8 cellular contexts compared by ENCODE assay signal in genomic region chr17:28743243-28744103, GRCh38. TPM values are rescaled to one million over a fixed set of nuclear protein-coding genes. Genes with fewer than 3 reads are reported as not detected.
DNase-seq lines count a peak whose midpoint lies in the region; ATAC-seq and TF ChIP-seq lines count a peak whose summit lies in the region.

A gene with protein sequence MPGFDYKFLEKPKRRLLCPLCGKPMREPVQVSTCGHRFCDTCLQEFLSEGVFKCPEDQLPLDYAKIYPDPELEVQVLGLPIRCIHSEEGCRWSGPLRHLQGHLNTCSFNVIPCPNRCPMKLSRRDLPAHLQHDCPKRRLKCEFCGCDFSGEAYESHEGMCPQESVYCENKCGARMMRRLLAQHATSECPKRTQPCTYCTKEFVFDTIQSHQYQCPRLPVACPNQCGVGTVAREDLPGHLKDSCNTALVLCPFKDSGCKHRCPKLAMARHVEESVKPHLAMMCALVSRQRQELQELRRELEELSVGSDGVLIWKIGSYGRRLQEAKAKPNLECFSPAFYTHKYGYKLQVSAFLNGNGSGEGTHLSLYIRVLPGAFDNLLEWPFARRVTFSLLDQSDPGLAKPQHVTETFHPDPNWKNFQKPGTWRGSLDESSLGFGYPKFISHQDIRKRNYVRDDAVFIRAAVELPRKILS (plus strand): TSS chr17:28744011. CDS start chr17:28744113, 102 bp downstream.

- no peak for TF ChIP-seq EP300 in stomach (IDR thresholded peaks at IDR 0.05)

- H3K27ac Mint-ChIP-seq in activated T-helper 2 cell treated with anti-CD3 and anti-CD28 coated beads, Interferon-gamma antibody, Interleukin-2, Interleukin-4, amounts not matched to agents 10 μg/mL and 5 μg/mL and 100 μg/mL, durations not matched to agents 14 hours and 24 hours and 36 hours = peak within 1 kb of the TSS; percentile 81
- peak within 1 kb of the TSS; percentile 78 to 95 (median 92) for H3K27ac Mint-ChIP-seq in naive thymus-derived CD4-positive, alpha-beta T cell

- POLR2A ChIA-PET in naive thymus-derived CD4-positive, alpha-beta T cell (lab: Charles Lee) = interaction anchor here (0.7 to 16.9 kb wide), 8 partner anchors 10 to 206 kb away, joined by 3 to 269 read pairs (median 5); partner anchors contain the start of genes NEK8, RPL23A and TLCD1

- TF ChIP-seq CTCF in fibroblast of mammary gland (conservative IDR thresholded peaks at IDR 0.05; ENCODE audit: control insufficient read depth, insufficient read depth, low read depth, low read length) = no peak
- peak in 1 of 7 experiments; percentile 51 for TF ChIP-seq CTCF in stomach (IDR thresholded peaks at IDR 0.05)

- no peaks in the 10 kb centered on the region for H3K27me3 ChIP-seq in naive thymus-derived CD4-positive, alpha-beta T cell (ENCODE audit: control insufficient read depth in 2 of 2, insufficient read depth in 2 of 2, low read length in 2 of 2)
- H3K27me3 ChIP-seq in stomach = peaks cover 0 to 5% (median 0%) of the 10 kb centered on the region in 3 donors

- H3K4me3 ChIP-seq in fibroblast of mammary gland (ENCODE audit: control insufficient read depth, low read depth, low read length) = peak within 1 kb of the TSS; percentile 85
- peak within 1 kb of the TSS; percentile 82 for H3K4me3 ChIP-seq in naive thymus-derived CD4-positive, alpha-beta T cell (ENCODE audit: low read length)
- peak within 1 kb of the TSS; percentile 61 to 89 (median 80) for H3K4me3 ChIP-seq in stomach

- H3K9me3 ChIP-seq in naive thymus-derived CD4-positive, alpha-beta T cell (ENCODE audit: control insufficient read depth in 2 of 3, low read length in 3 of 3) = no peaks in the 10 kb centered on the region
- H3K9me3 ChIP-seq in stomach = no peaks in the 10 kb centered on the region

- peaks cover 11 to 28% of the 10 kb centered on the region in 2 donors for H3K4me1 ChIP-seq in naive thymus-derived CD4-positive, alpha-beta T cell (ENCODE audit: control insufficient read depth in 2 of 2, insufficient read depth in 2 of 2, low read length in 2 of 2)
- H3K4me1 ChIP-seq in stomach = peaks cover 47 to 72% (median 66%) of the 10 kb centered on the region in 4 donors

- CTCF ChIA-PET in naive thymus-derived CD4-positive, alpha-beta T cell (lab: Charles Lee) = interaction anchor here (1.2 to 14.7 kb wide), 4 partner anchors 9 to 210 kb away, joined by 4 to 331 read pairs (median 8); partner anchors contain the start of genes NEK8, RPL23A and TLCD1

- H3K36me3 Mint-ChIP-seq in activated T-helper 2 cell treated with anti-CD3 and anti-CD28 coated beads, Interferon-gamma antibody, Interleukin-2, Interleukin-4, amounts not matched to agents 10 μg/mL and 5 μg/mL and 100 μg/mL, durations not matched to agents 14 hours and 24 hours and 36 hours (ENCODE audit: low read depth) = peaks cover 53% of the 10 kb centered on the region
- peaks cover 0 to 16% (median 0%) of the 10 kb centered on the region in 5 donors for H3K36me3 Mint-ChIP-seq in naive thymus-derived CD4-positive, alpha-beta T cell

- TF ChIP-seq POLR2A in stomach (IDR thresholded peaks at IDR 0.05) = no peak

- intact Hi-C loops in activated T-helper 2 cell treated with anti-CD3 and anti-CD28 coated beads, Interferon-gamma antibody, Interleukin-2, Interleukin-4, amounts not matched to agents 10 μg/mL and 5 μg/mL and 100 μg/mL, durations not matched to agents 14 hours and 24 hours and 36 hours (cut with micrococcal nuclease) = loop anchor here (1.0 kb wide), 1 partner anchor 15 kb away; the partner anchor contains the start of gene NEK8
- intact Hi-C loops in naive thymus-derived CD4-positive, alpha-beta T cell (cut with micrococcal nuclease) = loop anchor here (1.0 to 2.0 kb wide), 4 partner anchors 15 to 209 kb away; partner anchors contain the start of gene NEK8 (in 2 of the 2)
- intact Hi-C loops in stomach (cut with DNase I; ENCODE audit: low total_unique reads) = no loop called here

- H3K27me3 Mint-ChIP-seq in activated T-helper 2 cell treated with anti-CD3 and anti-CD28 coated beads, Interferon-gamma antibody, Interleukin-2, Interleukin-4, amounts not matched to agents 10 μg/mL and 5 μg/mL and 100 μg/mL, durations not matched to agents 14 hours and 24 hours and 36 hours (ENCODE audit: low read depth) = no peaks in the 10 kb centered on the region
- no peaks in the 10 kb centered on the region for H3K27me3 Mint-ChIP-seq in naive thymus-derived CD4-positive, alpha-beta T cell

- peak within 1 kb of the TSS; percentile 83 for H3K27ac ChIP-seq in naive thymus-derived CD4-positive, alpha-beta T cell (ENCODE audit: low read depth, low read length)
- H3K27ac ChIP-seq in stomach = peak within 1 kb of the TSS; percentile 96 to 99 (median 98)

- DNase-seq in DMS53 (lab: John Stamatoyannopoulos, UW) (peak; percentile 88), KG1 (lab: John Stamatoyannopoulos, UW) (peak; percentile 52), RKO (ENCODE audit: low spot score) (peak; percentile 90), fibroblast of mammary gland (ENCODE audit: low read depth) (peak; percentile 79), stomach (peak; percentile 89)
- peak; percentile 70 for DNase-seq in activated T-helper 2 cell treated with anti-CD3 and anti-CD28 coated beads, Interferon-gamma antibody, Interleukin-2, Interleukin-4, amounts not matched to agents 10 μg/mL and 5 μg/mL and 100 μg/mL, durations not matched to agents 14 hours and 24 hours and 36 hours (ENCODE audit: low spot score)
- peak; percentile 60 to 86 (median 73) for DNase-seq in naive thymus-derived CD4-positive, alpha-beta T cell

- WGBS in stomach, 5 donors = 0 to 9% (median 1%) methylated on average over 14 to 70 of the region's 70 CpGs

- H3K4me1 Mint-ChIP-seq in activated T-helper 2 cell treated with anti-CD3 and anti-CD28 coated beads, Interferon-gamma antibody, Interleukin-2, Interleukin-4, amounts not matched to agents 10 μg/mL and 5 μg/mL and 100 μg/mL, durations not matched to agents 14 hours and 24 hours and 36 hours (ENCODE audit: low read depth) = peaks cover 27% of the 10 kb centered on the region
- peaks cover 2 to 42% (median 27%) of the 10 kb centered on the region in 7 donors for H3K4me1 Mint-ChIP-seq in naive thymus-derived CD4-positive, alpha-beta T cell

- peaks cover 1% of the 10 kb centered on the region for H3K9me3 Mint-ChIP-seq in activated T-helper 2 cell treated with anti-CD3 and anti-CD28 coated beads, Interferon-gamma antibody, Interleukin-2, Interleukin-4, amounts not matched to agents 10 μg/mL and 5 μg/mL and 100 μg/mL, durations not matched to agents 14 hours and 24 hours and 36 hours
- H3K9me3 Mint-ChIP-seq in naive thymus-derived CD4-positive, alpha-beta T cell = peaks cover 0 to 4% (median 0%) of the 10 kb centered on the region in 11 donors

- peaks cover 0 to 13% (median 0%) of the 10 kb centered on the region in 3 experiments for H3K36me3 ChIP-seq in naive thymus-derived CD4-positive, alpha-beta T cell (ENCODE audit: control insufficient read depth in 2 of 3, insufficient read depth in 3 of 3, low read length in 3 of 3)
- H3K36me3 ChIP-seq in stomach = peaks cover 11 to 14% (median 12%) of the 10 kb centered on the region in 4 donors

- peak; percentile 38 for ATAC-seq in GM21619 (IDR thresholded peaks at IDR 0.05; ENCODE audit: unreplicated experiment)
- ATAC-seq in naive thymus-derived CD4-positive, alpha-beta T cell = peak; percentile 93

- H3K4me3 Mint-ChIP-seq in activated T-helper 2 cell treated with anti-CD3 and anti-CD28 coated beads, Interferon-gamma antibody, Interleukin-2, Interleukin-4, amounts not matched to agents 10 μg/mL and 5 μg/mL and 100 μg/mL, durations not matched to agents 14 hours and 24 hours and 36 hours (ENCODE audit: low read depth) = peak within 1 kb of the TSS; percentile 90
- H3K4me3 Mint-ChIP-seq in naive thymus-derived CD4-positive, alpha-beta T cell = peak within 1 kb of the TSS; percentile 87 to 94 (median 91)

RNA-seq across cellular contexts. Expression of the gene that starts here (rescaled TPM):
- 125 and 129 TPM in 2 replicates for total RNA-seq in activated T-helper 2 cell treated with anti-CD3 and anti-CD28 coated beads, Interferon-gamma antibody, Interleukin-2, Interleukin-4, amounts not matched to agents 10 μg/mL and 5 μg/mL and 100 μg/mL, durations not matched to agents 14 hours and 24 hours and 36 hours
- total RNA-seq in naive thymus-derived CD4-positive, alpha-beta T cell = 100 to 1,000 TPM in 2 of 5 experiments, 10 to 100 TPM in 3; 22.3 to 228 (median 81.6) TPM
- 1 to 10 TPM; 1.3 to 2.3 TPM for polyA plus RNA-seq in naive thymus-derived CD4-positive, alpha-beta T cell
- total RNA-seq in stomach = 100 to 1,000 TPM in 3 of 5 donors, 10 to 100 TPM in 2; 29.0 to 383 (median 151) TPM
- polyA plus RNA-seq in stomach = 10 to 100 TPM; 33.3 to 38.2 (median 34.4) TPM

Comparison
In these comparisons a context has a peak if more than half of its experiments do, and no peak if none do; other contexts are left out.
1. Peak in every context shown above with its lines: DNase-seq, ATAC-seq, H3K4me3 ChIP-seq and H3K27ac ChIP-seq.
2. RNA of the gene that starts here (polyA plus RNA-seq): 33.3 to 38.2 TPM in stomach; 1.3 to 2.3 TPM in naive thymus-derived CD4-positive, alpha-beta T cell; every median in the first group is over 10 times any median in the second.